In the genomic region with DNA sequence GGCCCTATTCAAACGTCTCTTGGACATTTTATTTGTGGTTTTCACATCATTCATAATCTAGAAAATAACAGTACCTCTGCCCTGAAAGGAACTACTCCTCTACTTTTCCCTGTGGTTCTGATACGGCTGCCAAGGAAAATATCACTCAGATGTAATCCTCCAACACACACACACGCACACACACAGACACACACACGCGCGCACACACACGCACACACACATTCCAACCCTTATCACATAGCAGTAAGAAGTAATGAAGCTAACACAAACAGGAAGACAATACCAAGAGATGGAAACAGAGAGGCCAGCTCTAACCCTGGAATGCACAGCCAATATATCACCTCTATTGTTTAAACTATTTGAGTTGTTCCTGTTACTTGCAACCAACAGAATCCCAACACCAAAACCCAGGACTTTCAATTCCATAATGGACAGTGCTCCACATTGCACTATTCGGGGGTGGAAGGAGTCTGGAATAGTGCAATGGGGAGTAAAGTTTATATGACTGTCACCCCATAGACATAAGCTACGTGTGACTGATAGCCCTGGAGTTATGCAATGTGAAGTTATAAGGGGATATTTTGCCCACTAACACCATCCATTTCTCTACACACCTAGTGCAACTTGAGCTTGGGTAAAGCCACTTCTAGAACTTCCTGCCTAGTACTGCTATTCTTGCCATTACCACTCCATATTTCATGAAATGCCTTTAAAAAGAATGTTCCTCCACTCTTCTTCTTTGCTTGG, we compare ENCODE assay signal across 13 cellular contexts.
DNase-seq lines count a peak whose midpoint lies in the region; ATAC-seq and TF ChIP-seq lines count a peak whose summit lies in the region.
"Had no signal": no experiment of that assay in that cellular context is flagged by ENCODE, and none has a peak within 500 bp of the region (broad histone marks: within the 10 kb centered on the region; RNA-seq: fewer than 3 reads in every experiment).

No MANE protein-coding gene starts in this region.

- POLR2A ChIA-PET in HEK293 (lab: Yijun Ruan, JAX), result no interaction called here

- H3K9me3 ChIP-seq in HEK293 (ENCODE audit: control insufficient read depth, insufficient read depth, low read depth, low read length), result no peaks in the 10 kb centered on the region

- H3K36me3 ChIP-seq in HEK293 (ENCODE audit: control insufficient read depth in 2 of 2, insufficient read depth in 1 of 2, low read length in 2 of 2), result no peaks in the 10 kb centered on the region

- no peak overlapping the region for H3K27ac ChIP-seq in HEK293 (ENCODE audit: extremely low read depth, low read depth, low read length)

- H3K4me1 ChIP-seq in HEK293 (ENCODE audit: control insufficient read depth, insufficient read depth, low read length), result no peaks in the 10 kb centered on the region

- peak; percentile 46 for ATAC-seq in left ventricle myocardium superior
- ATAC-seq in HG02870 (IDR thresholded peaks at IDR 0.05; ENCODE audit: unreplicated experiment), result no peak
- no peak for ATAC-seq in GM18519 (IDR thresholded peaks at IDR 0.05; ENCODE audit: low FRiP score, unreplicated experiment)
- no peak for ATAC-seq in GM21825 (IDR thresholded peaks at IDR 0.05; ENCODE audit: unreplicated experiment)
- ATAC-seq: stimulated activated memory B cell treated with anti-CD40 and anti-IgM and Interleukin-4, amounts not matched to agents 10 μg/mL and 1 μg/mL and 100 μg/mL, for 72 hours had no signal

- CTCF ChIA-PET in HEK293 (lab: Yijun Ruan, JAX), result interaction anchor here (0.5 kb wide), 1 partner anchor 350 kb away, joined by 3 read pairs; no protein-coding TSS in a partner anchor

- no peak for TF ChIP-seq CTCF in HEK293 (tag by site-specific recombination; IDR thresholded peaks at IDR 0.05)

- DNase-seq in astrocyte of the hippocampus (ENCODE audit: low read depth, low spot score) (peak; percentile 91), left ventricle myocardium superior (no peak), pulmonary artery endothelial cell (ENCODE audit: low read depth, low spot score) (peak; percentile 71), GDM1 (lab: John Stamatoyannopoulos, UW) (no peak)
- DNase-seq: activated CD4-positive, alpha-beta T cell treated with anti-CD3 and anti-CD28 coated beads for 48 hours; activated effector memory CD4-positive, alpha-beta T cell treated with anti-CD3 and anti-CD28 coated beads, Interleukin-2, amount 50 U/mL, for 16 hours; naive B cell; stimulated activated CD4-positive, alpha-beta T cell treated with anti-CD3 and anti-CD28 coated beads, Interleukin-1b, Interleukin-23, amount 100 ng/mL, for 48 hours had no signal

- H3K4me3 ChIP-seq in HEK293 (ENCODE audit: low read depth, low read length), result no peak overlapping the region

- intact Hi-C loops in left ventricle myocardium superior (cut with micrococcal nuclease), result no loop called here

TF ChIP-seq in HEK293, 187 proteins besides CTCF, POLR2A, EP300 and RAD21 (continues in another document):
- TF ChIP-seq ZNF280D (tag by site-specific recombination; IDR thresholded peaks at IDR 0.05), result no peak
- TF ChIP-seq ZBTB48 (tag by site-specific recombination; IDR thresholded peaks at IDR 0.05), result no peak
- no peak for TF ChIP-seq SCRT1 (tag by site-specific recombination; IDR thresholded peaks at IDR 0.05; ENCODE audit: borderline replicate concordance)
- no peak for TF ChIP-seq ZNF157 (tag by site-specific recombination; IDR thresholded peaks at IDR 0.05)
- TF ChIP-seq, protein P1, sequence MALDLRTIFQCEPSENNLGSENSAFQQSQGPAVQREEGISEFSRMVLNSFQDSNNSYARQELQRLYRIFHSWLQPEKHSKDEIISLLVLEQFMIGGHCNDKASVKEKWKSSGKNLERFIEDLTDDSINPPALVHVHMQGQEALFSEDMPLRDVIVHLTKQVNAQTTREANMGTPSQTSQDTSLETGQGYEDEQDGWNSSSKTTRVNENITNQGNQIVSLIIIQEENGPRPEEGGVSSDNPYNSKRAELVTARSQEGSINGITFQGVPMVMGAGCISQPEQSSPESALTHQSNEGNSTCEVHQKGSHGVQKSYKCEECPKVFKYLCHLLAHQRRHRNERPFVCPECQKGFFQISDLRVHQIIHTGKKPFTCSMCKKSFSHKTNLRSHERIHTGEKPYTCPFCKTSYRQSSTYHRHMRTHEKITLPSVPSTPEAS (tag by site-specific recombination; IDR thresholded peaks at IDR 0.05), result peak; percentile 92
- TF ChIP-seq ZFP37 (tag by site-specific recombination; IDR thresholded peaks at IDR 0.05), result no peak
- TF ChIP-seq ZIC2 (tag by site-specific recombination; IDR thresholded peaks at IDR 0.05), result no peak
- no peak for TF ChIP-seq PRDM6 (tag by site-specific recombination; IDR thresholded peaks at IDR 0.05)
- no peak for TF ChIP-seq ZNF843 (tag by site-specific recombination; IDR thresholded peaks at IDR 0.05)
- TF ChIP-seq SALL2 (tag by site-specific recombination; IDR thresholded peaks at IDR 0.05; ENCODE audit: borderline replicate concordance), result no peak
- no peak for TF ChIP-seq GLIS2 (tag by site-specific recombination; IDR thresholded peaks at IDR 0.05)
- TF ChIP-seq ZSCAN16 (tag by site-specific recombination; IDR thresholded peaks at IDR 0.05), result no peak
- TF ChIP-seq, protein P2, sequence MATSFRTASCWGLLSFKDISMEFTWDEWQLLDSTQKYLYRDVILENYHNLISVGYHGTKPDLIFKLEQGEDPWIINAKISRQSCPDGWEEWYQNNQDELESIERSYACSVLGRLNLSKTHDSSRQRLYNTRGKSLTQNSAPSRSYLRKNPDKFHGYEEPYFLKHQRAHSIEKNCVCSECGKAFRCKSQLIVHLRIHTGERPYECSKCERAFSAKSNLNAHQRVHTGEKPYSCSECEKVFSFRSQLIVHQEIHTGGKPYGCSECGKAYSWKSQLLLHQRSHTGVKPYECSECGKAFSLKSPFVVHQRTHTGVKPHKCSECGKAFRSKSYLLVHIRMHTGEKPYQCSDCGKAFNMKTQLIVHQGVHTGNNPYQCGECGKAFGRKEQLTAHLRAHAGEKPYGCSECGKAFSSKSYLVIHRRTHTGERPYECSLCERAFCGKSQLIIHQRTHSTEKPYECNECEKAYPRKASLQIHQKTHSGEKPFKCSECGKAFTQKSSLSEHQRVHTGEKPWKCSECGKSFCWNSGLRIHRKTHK (tag by site-specific recombination; IDR thresholded peaks at IDR 0.05), result no peak
- TF ChIP-seq ATF2 (tag by site-specific recombination; IDR thresholded peaks at IDR 0.05; ENCODE audit: low read depth), result no peak
- 0 out of 2 replicates have a peak, but pooled peaks have one; percentile 32 for TF ChIP-seq ZNF658 (tag by site-specific recombination; IDR thresholded peaks at IDR 0.05)
- TF ChIP-seq ZNF548 (tag by site-specific recombination; IDR thresholded peaks at IDR 0.05), result no peak
- TF ChIP-seq ZNF558 (tag by site-specific recombination; IDR thresholded peaks at IDR 0.05), result no peak
- TF ChIP-seq ZEB2 (tag by site-specific recombination; IDR thresholded peaks at IDR 0.05), result no peak
- no peak for TF ChIP-seq KLF7 (tag by site-specific recombination; IDR thresholded peaks at IDR 0.05; ENCODE audit: borderline replicate concordance)
- no peak for TF ChIP-seq ZXDB (tag by site-specific recombination; IDR thresholded peaks at IDR 0.05)

Comparison
In these comparisons a context has a peak if more than half of its experiments do, and no peak if none do; other contexts are left out.
1. DNase-seq: peak in astrocyte of the hippocampus (single experiment) and pulmonary artery endothelial cell (single experiment); none in left ventricle myocardium superior (single experiment) and GDM1 (single experiment).